In the genomic region with DNA sequence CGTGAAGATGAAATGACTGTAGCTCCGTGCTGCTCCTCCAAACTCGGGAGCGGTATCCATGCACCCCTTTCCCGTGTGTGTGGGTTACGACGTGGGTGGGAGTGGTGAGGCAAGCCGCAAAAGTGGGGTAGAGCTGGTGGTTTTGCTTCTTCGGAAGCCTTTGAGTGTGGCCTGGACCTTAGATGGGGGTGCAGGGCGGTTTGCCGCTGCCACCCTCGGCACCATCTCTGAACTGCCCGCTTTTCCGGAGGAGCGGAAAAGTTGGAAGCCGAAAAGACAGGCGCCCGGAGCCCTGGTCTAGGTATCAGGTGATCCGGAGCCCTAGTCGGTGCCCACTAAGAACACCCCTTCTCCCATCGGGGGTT, we compare ENCODE assay signal across 9 cellular contexts. TPM values are rescaled to one million over a fixed set of nuclear protein-coding genes. Genes with fewer than 3 reads are reported as not detected.
DNase-seq lines count a peak whose midpoint lies in the region; ATAC-seq, FAIRE-seq and TF ChIP-seq lines count a peak whose summit lies in the region.
"Had no signal": no experiment of that assay in that cellular context is flagged by ENCODE, and none has a peak within 500 bp of the region (broad histone marks: within the 10 kb centered on the region; RNA-seq: fewer than 3 reads in every experiment).

No MANE protein-coding gene starts in this region.

- H3K27me3 Mint-ChIP-seq in astrocyte (ENCODE audit: low read depth, unreplicated experiment) = no peaks in the 10 kb centered on the region

- H3K4me3 ChIP-seq in BJ (ENCODE audit: low read depth, low read length) (peak overlapping the region; percentile 65), astrocyte (ENCODE audit: insufficient read depth, low read depth, low read length) (peak overlapping the region; percentile 74), mesodermal cell (ENCODE audit: extremely low read depth, insufficient read depth, low read length, poor library complexity, severe bottlenecking) (peak overlapping the region; percentile 54), stomach (peak overlapping the region in 2 of 4 donors; percentile 49 to 50), mucosa of descending colon (no peak overlapping the region)
- H3K4me3 ChIP-seq: right atrium auricular region had no signal

- H3K9me3 ChIP-seq in astrocyte (ENCODE audit: insufficient read depth, low read depth, low read length) (no peaks in the 10 kb centered on the region), mesodermal cell (ENCODE audit: control insufficient read depth, low read length) (no peaks in the 10 kb centered on the region), stomach (no peaks in the 10 kb centered on the region), mucosa of descending colon (no peaks in the 10 kb centered on the region)
- H3K9me3 ChIP-seq: right atrium auricular region had no signal

- no peaks in the 10 kb centered on the region for H3K36me3 Mint-ChIP-seq in astrocyte (ENCODE audit: low read depth, unreplicated experiment)

- H3K79me2 ChIP-seq in astrocyte (ENCODE audit: insufficient read depth, low read length) = peaks cover 51% of the 10 kb centered on the region

- H3K27me3 ChIP-seq in BJ (ENCODE audit: control insufficient read depth, insufficient read depth, low read length) (no peaks in the 10 kb centered on the region), astrocyte (ENCODE audit: insufficient read depth, low read length) (no peaks in the 10 kb centered on the region), stomach (peaks cover 0 to 26% (median 0%) of the 10 kb centered on the region in 3 donors)
- H3K27me3 ChIP-seq: right atrium auricular region had no signal

- no peak for TF ChIP-seq EP300 in stomach (IDR thresholded peaks at IDR 0.05)

- H3K27ac Mint-ChIP-seq in astrocyte (ENCODE audit: unreplicated experiment) = no peak overlapping the region

- intact Hi-C loops in stomach (cut with DNase I; ENCODE audit: low total_unique reads) (no loop called here), posterior vena cava (cut with DNase I) (no loop called here), mucosa of descending colon (cut with DNase I, micrococcal nuclease) (no loop called here)

- 0 to 10% methylated on average over 1 to 2 of the region's 21 CpGs for WGBS in mesodermal cell (ENCODE audit: insufficient coverage in 2 of 2), 2 experiments
- WGBS in stomach, 5 donors = 0 to 2% (median 1%) methylated on average over 12 to 21 of the region's 21 CpGs; no CpG with 5 or more reads in 2 of the 5 donors

- H3K36me3 ChIP-seq in BJ (ENCODE audit: control insufficient read depth, insufficient read depth, low read length) (no peaks in the 10 kb centered on the region), astrocyte (ENCODE audit: insufficient read depth, low read length) (no peaks in the 10 kb centered on the region), mesodermal cell (ENCODE audit: control insufficient read depth, insufficient read depth, low read length) (no peaks in the 10 kb centered on the region), stomach (no peaks in the 10 kb centered on the region), mucosa of descending colon (ENCODE audit: low read depth) (no peaks in the 10 kb centered on the region)
- H3K36me3 ChIP-seq: right atrium auricular region had no signal

- H4K20me1 ChIP-seq in astrocyte (ENCODE audit: insufficient read depth, low read length) = no peaks in the 10 kb centered on the region

- peak overlapping the region; percentile 93 for H3K4me2 ChIP-seq in astrocyte (ENCODE audit: low read length)

- peaks cover 5% of the 10 kb centered on the region for H3K4me1 Mint-ChIP-seq in astrocyte (ENCODE audit: low read depth, unreplicated experiment)

- TF ChIP-seq CTCF in BJ (IDR thresholded peaks at IDR 0.05; ENCODE audit: insufficient read depth, low read depth, low read length) (no peak), astrocyte (IDR thresholded peaks at IDR 0.05; ENCODE audit: insufficient read depth, low read depth, low read length) (no peak), stomach (IDR thresholded peaks at IDR 0.05) (no peak), mucosa of descending colon (IDR thresholded peaks at IDR 0.05) (no peak)

- POLR2A ChIA-PET in BJ (lab: Charles Lee) = no interaction called here

- TF ChIP-seq POLR2A in stomach (IDR thresholded peaks at IDR 0.05) = no peak

- H3K9me3 Mint-ChIP-seq in astrocyte (ENCODE audit: unreplicated experiment) = no peaks in the 10 kb centered on the region

- DNase-seq in BJ (ENCODE audit: low read depth) = no peak
- no peak for DNase-seq in astrocyte (ENCODE audit: low read depth)
- no peak for DNase-seq in stomach
- DNase-seq in posterior vena cava (ENCODE audit: low spot score) = no peak
- DNase-seq in mucosa of descending colon = no peak
- DNase-seq in kidney glomerular epithelial cell (lab: John Stamatoyannopoulos, UW) = no peak

- H3K9ac ChIP-seq in astrocyte (ENCODE audit: low read length) = peak overlapping the region; percentile 89

- H2AFZ ChIP-seq in astrocyte (ENCODE audit: low read depth, low read length) = peak overlapping the region; percentile 86

- H3K4me1 ChIP-seq in astrocyte (ENCODE audit: insufficient read depth, low read length) (peaks cover 5% of the 10 kb centered on the region), mesodermal cell (ENCODE audit: control insufficient read depth, insufficient read depth, low read length, poor library complexity, severe bottlenecking) (no peaks in the 10 kb centered on the region), stomach (peaks cover 0 to 5% (median 0%) of the 10 kb centered on the region in 4 donors), mucosa of descending colon (ENCODE audit: low read depth) (no peaks in the 10 kb centered on the region)
- H3K4me1 ChIP-seq: right atrium auricular region had no signal

- ATAC-seq in GM21515 (IDR thresholded peaks at IDR 0.05; ENCODE audit: unreplicated experiment) (peak; percentile 16), mucosa of descending colon (no peak)

- no peak for FAIRE-seq in astrocyte (lab: Jason Lieb, UNC)

- CTCF ChIA-PET in BJ (lab: Yijun Ruan, JAX) = interaction anchor here (1.4 kb wide), 1 partner anchor 95 kb away, joined by 4 read pairs; no protein-coding TSS in a partner anchor

- H3K4me3 Mint-ChIP-seq in astrocyte (ENCODE audit: unreplicated experiment) = peak overlapping the region; percentile 95

- H3K27ac ChIP-seq in astrocyte (ENCODE audit: low read depth, low read length) (no peak overlapping the region), mesodermal cell (ENCODE audit: low read depth, low read length, severe bottlenecking) (peak overlapping the region; percentile 53), stomach (peak overlapping the region in 1 of 5 donors; percentile 61)
- H3K27ac ChIP-seq: right atrium auricular region had no signal

RNA-seq across cellular contexts. Expression of gene NLGN4Y, which starts 0.5 kb away (rescaled TPM):
- polyA plus RNA-seq in BJ (2011; rRNA removed) (16.0 and 21.6 TPM in 2 replicates), stomach (1 to 10 TPM in 1 of 3 donors, under 1 TPM in 1, not detected in 1; 0.25 to 2.3 TPM)
- polyA minus RNA-seq in BJ (2011; rRNA and poly(A)+ RNA removed) = 37.7 and 50.8 TPM in 2 replicates
- total RNA-seq in astrocyte (12.4 and 19.7 TPM in 2 replicates), stomach (1 to 10 TPM in 3 of 5 donors, not detected in 2; 1.4 to 3.1 (median 1.7) TPM), posterior vena cava (not detected), mucosa of descending colon (10 to 100 TPM in 1 of 3 donors, 1 to 10 TPM in 1, not detected in 1; 1.3 to 15.0 TPM)
- 23.1 TPM for polyA plus RNA-seq in mesodermal cell (2013, experiment 1 of 2)
- 24.8 TPM for polyA plus RNA-seq in mesodermal cell (2013, experiment 2 of 2)
